In genomic region chr11:102111011-102111786, GRCh38 we compare ENCODE assay signal across 8 cellular contexts. TPM values are rescaled to one million over a fixed set of nuclear protein-coding genes. Genes with fewer than 3 reads are reported as not detected.
DNase-seq lines count a peak whose midpoint lies in the region; ATAC-seq and TF ChIP-seq lines count a peak whose summit lies in the region.

No MANE protein-coding gene starts in this region.

- peak; percentile 67 for ATAC-seq in left lung
- peak; percentile 50 for ATAC-seq in stimulated activated naive CD8-positive, alpha-beta T cell treated with anti-CD3 and anti-CD28 coated beads, Interleukin-15, amount 100 ng/mL, for 72 hours

- intact Hi-C loops in dorsolateral prefrontal cortex (cut with DNase I), result no loop called here
- intact Hi-C loops in left lung (cut with DNase I), result no loop called here

- peaks cover 61% of the 10 kb centered on the region for H3K27me3 Mint-ChIP-seq in stimulated activated naive CD8-positive, alpha-beta T cell treated with anti-CD3 and anti-CD28 coated beads, Interleukin-15, amount 100 ng/mL, for 72 hours

- no peaks in the 10 kb centered on the region for H3K36me3 ChIP-seq in left lung

- H3K4me3 Mint-ChIP-seq in stimulated activated naive CD8-positive, alpha-beta T cell treated with anti-CD3 and anti-CD28 coated beads, Interleukin-15, amount 100 ng/mL, for 72 hours, result peak overlapping the region; percentile 74 to 75

- peak in 1 of 56 donors; percentile 17 for TF ChIP-seq CTCF in dorsolateral prefrontal cortex (IDR thresholded peaks at IDR 0.05 in 54 of 56, conservative IDR thresholded peaks at IDR 0.05 in 2 of 56; ENCODE audit: low read depth in 1 of 56, partially characterized antibody in 56 of 56)
- no peak for TF ChIP-seq CTCF in left lung (IDR thresholded peaks at IDR 0.05)

- no peaks in the 10 kb centered on the region for H3K9me3 Mint-ChIP-seq in stimulated activated naive CD8-positive, alpha-beta T cell treated with anti-CD3 and anti-CD28 coated beads, Interleukin-15, amount 100 ng/mL, for 72 hours

- in situ Hi-C loops in SK-MEL-5 (cut with HindIII; ENCODE audit: low pct_unique_long_range_greater_than_20kb, low sequenced_read_pairs), result no loop called here

- H3K4me1 Mint-ChIP-seq in stimulated activated naive CD8-positive, alpha-beta T cell treated with anti-CD3 and anti-CD28 coated beads, Interleukin-15, amount 100 ng/mL, for 72 hours, result peaks cover 17% of the 10 kb centered on the region

- DNase-seq in activated naive CD4-positive, alpha-beta T cell treated with Interleukin-2 at 50 U/mL for 16 hours, result peak; percentile 3
- no peak for DNase-seq in activated naive CD4-positive, alpha-beta T cell (lab: John Stamatoyannopoulos, UW)
- DNase-seq in SK-MEL-5 (ENCODE audit: low read depth, low spot score), result peak; percentile 77
- DNase-seq in dorsolateral prefrontal cortex, result no peak
- DNase-seq in left lung, result peak; percentile 75 to 87
- peak in 1 of 2 donors; percentile 20 for DNase-seq in stimulated activated naive CD8-positive, alpha-beta T cell treated with anti-CD3 and anti-CD28 coated beads, Interleukin-15, amount 100 ng/mL, for 72 hours
- DNase-seq in NCI-H82 (lab: John Stamatoyannopoulos, UW), result no peak
- no peak for DNase-seq in T-helper 9 cell

- no peaks in the 10 kb centered on the region for H3K9me3 ChIP-seq in left lung

- peak overlapping the region in 54 of 59 donors; percentile 30 to 95 (median 78) for H3K27ac ChIP-seq in dorsolateral prefrontal cortex
- peak overlapping the region; percentile 94 to 98 for H3K27ac ChIP-seq in left lung

- H3K4me1 ChIP-seq in left lung, result peaks cover 15 to 30% of the 10 kb centered on the region in 2 donors

- H3K4me3 ChIP-seq in dorsolateral prefrontal cortex (peak overlapping the region; percentile 43 to 84 (median 70)), left lung (peak overlapping the region; percentile 59 to 63)

- peak overlapping the region in 1 of 2 donors; percentile 19 for H3K27ac Mint-ChIP-seq in stimulated activated naive CD8-positive, alpha-beta T cell treated with anti-CD3 and anti-CD28 coated beads, Interleukin-15, amount 100 ng/mL, for 72 hours

- H3K27me3 ChIP-seq in dorsolateral prefrontal cortex, result peaks cover 0 to 46% (median 20%) of the 10 kb centered on the region in 45 donors
- peaks cover 0 to 69% of the 10 kb centered on the region in 2 donors for H3K27me3 ChIP-seq in left lung

RNA-seq across cellular contexts. Expression of gene YAP1, which starts 1.0 kb away (rescaled TPM):
- 28.4 and 29.9 TPM in 2 replicates for total RNA-seq in SK-MEL-5 (2014; rRNA removed; shearing (Covaris generic))
- 52.6 and 64.0 TPM in 2 replicates for polyA plus RNA-seq in SK-MEL-5 (2015; cell fraction: cytosol; rRNA removed)
- polyA plus RNA-seq in SK-MEL-5 (2015; cell fraction: nucleus; rRNA removed), result 22.9 and 25.7 TPM in 2 replicates
- 10 to 100 TPM; 13.0 to 89.9 (median 29.4) TPM for total RNA-seq in dorsolateral prefrontal cortex
- total RNA-seq in left lung, result 100 to 1,000 TPM; 105 to 165 TPM

Comparison
In these comparisons a context has a peak if more than half of its experiments do, and no peak if none do; other contexts are left out.
1. DNase-seq: peak in activated naive CD4-positive, alpha-beta T cell treated with Interleukin-2 at 50 U/mL for 16 hours (single experiment), SK-MEL-5 (single experiment) and left lung (2 of 2); none in activated naive CD4-positive, alpha-beta T cell (0 of 4), dorsolateral prefrontal cortex (0 of 10), NCI-H82 (single experiment) and T-helper 9 cell (single experiment).